In genomic region chr4:7700665-7701064, GRCh38 we compare ENCODE assay signal across 23 cellular contexts.
"Had no signal": no experiment of that assay in that cellular context is flagged by ENCODE, and none has a peak within 500 bp of the region (broad histone marks: within the 10 kb centered on the region; RNA-seq: fewer than 3 reads in every experiment).

No MANE protein-coding gene starts in this region.

- FAIRE-seq: endometrium, islet of Langerhans, keratinocyte had no signal

- H3K27me3 ChIP-seq: colonic mucosa had no signal

- H3K4me1 ChIP-seq: colonic mucosa, gastrocnemius medialis, left lung, lower lobe of right lung had no signal

- H3K9me3 ChIP-seq: colonic mucosa, esophagus squamous epithelium, gastrocnemius medialis, heart right ventricle, left lung, lower lobe of right lung had no signal

- H3K4me3 ChIP-seq: colonic mucosa, esophagus squamous epithelium, gastrocnemius medialis, heart right ventricle, left lung, lower lobe of right lung had no signal

- DNase-seq: colonic mucosa; cortex of kidney; effector CD8-positive, alpha-beta T cell; effector memory CD8-positive, alpha-beta T cell; endodermal cell; erythroblast; esophagus squamous epithelium; foreskin fibroblast; foreskin melanocyte; gastrocnemius medialis; glutamatergic neuron; head of caudate nucleus; heart right ventricle; hippocampal formation; left cardiac atrium; left ventricle myocardium superior; lower lobe of right lung; midbrain had no signal

- H3K27ac ChIP-seq: colonic mucosa, epithelial cell of prostate, esophagus squamous epithelium, gastrocnemius medialis, heart right ventricle, left lung, lower lobe of right lung had no signal

- H3K36me3 ChIP-seq: colonic mucosa, esophagus squamous epithelium, gastrocnemius medialis, heart right ventricle, left lung, lower lobe of right lung had no signal
